Comparison of ENCODE assay signal across 8 cellular contexts in genomic region chr6:16762547-16763477, GRCh38.
DNase-seq lines count a peak whose midpoint lies in the region; ATAC-seq and TF ChIP-seq lines count a peak whose summit lies in the region.

No MANE protein-coding gene starts in this region.

- H3K9me3 ChIP-seq in mucosa of rectum (ENCODE audit: control insufficient read depth in 2 of 2, low read length in 2 of 2), result no peaks in the 10 kb centered on the region
- H3K9me3 ChIP-seq in stomach smooth muscle (ENCODE audit: control insufficient read depth in 2 of 2, low read length in 2 of 2), result no peaks in the 10 kb centered on the region

- H3K4me1 ChIP-seq in mucosa of rectum (ENCODE audit: control insufficient read depth in 2 of 2, insufficient read depth in 2 of 2, low read length in 2 of 2) (peaks cover 5 to 19% of the 10 kb centered on the region in 2 donors), stomach smooth muscle (ENCODE audit: control insufficient read depth, insufficient read depth, low read length) (peaks cover 31% of the 10 kb centered on the region)

- H3K9ac ChIP-seq in mucosa of rectum (ENCODE audit: low read depth in 1 of 2, low read length in 2 of 2) (peak overlapping the region; percentile 78 to 80), stomach smooth muscle (ENCODE audit: low read length in 2 of 2) (peak overlapping the region; percentile 87 to 89)

- H3K27me3 ChIP-seq in mucosa of rectum (ENCODE audit: control insufficient read depth in 2 of 2, insufficient read depth in 2 of 2, low read length in 2 of 2), result no peaks in the 10 kb centered on the region
- no peaks in the 10 kb centered on the region for H3K27me3 ChIP-seq in stomach smooth muscle (ENCODE audit: control insufficient read depth in 1 of 2, insufficient read depth in 2 of 2, low read length in 2 of 2)

- ATAC-seq in GM18519 (IDR thresholded peaks at IDR 0.05; ENCODE audit: low FRiP score, unreplicated experiment), result peak; percentile 33
- peak; percentile 38 for ATAC-seq in HG03159 (IDR thresholded peaks at IDR 0.05; ENCODE audit: unreplicated experiment)

- TF ChIP-seq CTCF in AG09309 (IDR thresholded peaks at IDR 0.05; ENCODE audit: control insufficient read depth, insufficient read depth, low read depth, low read length, missing control alignments) (peak; percentile 74), epithelial cell of esophagus (IDR thresholded peaks at IDR 0.05; ENCODE audit: insufficient read depth, low read depth, low read length, missing control alignments) (peak; percentile 57)

- H3K4me3 ChIP-seq in AG09309 (ENCODE audit: control insufficient read depth, low read depth, low read length) (peak overlapping the region; percentile 92), epithelial cell of esophagus (ENCODE audit: low read length) (peak overlapping the region; percentile 61), mucosa of rectum (ENCODE audit: low read length in 2 of 2) (peak overlapping the region; percentile 83 to 97), stomach smooth muscle (ENCODE audit: low read length in 2 of 2) (peak overlapping the region; percentile 64 to 92)

- H3K27ac ChIP-seq in mucosa of rectum (ENCODE audit: low read depth in 2 of 2, low read length in 2 of 2) (peak overlapping the region; percentile 98), stomach smooth muscle (ENCODE audit: low read length) (peak overlapping the region; percentile 97)

- DNase-seq in AG09309 (ENCODE audit: low read depth), result peak; percentile 84
- peak; percentile 35 to 78 for DNase-seq in NOMO-1 (lab: John Stamatoyannopoulos, UW; ENCODE audit: unreplicated experiment in 2 of 2)
- DNase-seq in activated CD8-positive, alpha-beta memory T cell treated with anti-CD3 and anti-CD28 coated beads, Interleukin-2, amount 50 U/mL, for 48 hours, result peak; percentile 77
- DNase-seq in epithelial cell of esophagus (ENCODE audit: low read depth), result peak; percentile 93

- H3K36me3 ChIP-seq in mucosa of rectum (ENCODE audit: control insufficient read depth in 2 of 2, insufficient read depth in 2 of 2, low read length in 2 of 2) (no peaks in the 10 kb centered on the region), stomach smooth muscle (ENCODE audit: control insufficient read depth in 2 of 2, insufficient read depth in 2 of 2, low read length in 2 of 2) (no peaks in the 10 kb centered on the region)

Comparison
In these comparisons a context has a peak if more than half of its experiments do, and no peak if none do; other contexts are left out.
1. Peak in every context shown above with its lines: DNase-seq, ATAC-seq, H3K4me3 ChIP-seq and H3K27ac ChIP-seq.